In genomic region chr2:47906261-47907096, GRCh38 we compare ENCODE assay signal across 8 cellular contexts. TPM values are rescaled to one million over a fixed set of nuclear protein-coding genes. Genes with fewer than 3 reads are reported as not detected.
DNase-seq lines count a peak whose midpoint lies in the region; ATAC-seq and TF ChIP-seq lines count a peak whose summit lies in the region.

FBXO11 (minus strand) TSS chr2:47906498; CDS start chr2:47905720, 778 bp downstream.

- H3K4me1 ChIP-seq in CD4-positive, alpha-beta memory T cell (ENCODE audit: insufficient read depth, low read length), result peaks cover 38% of the 10 kb centered on the region
- H3K4me1 ChIP-seq in liver (ENCODE audit: control insufficient read depth in 4 of 4, insufficient read depth in 4 of 4, low read length in 3 of 4), result peaks cover 0 to 15% (median 3%) of the 10 kb centered on the region in 4 donors

- no peaks in the 10 kb centered on the region for H3K36me3 ChIP-seq in CD4-positive, alpha-beta memory T cell (ENCODE audit: insufficient read depth, low read length)
- no peaks in the 10 kb centered on the region for H3K36me3 ChIP-seq in liver (ENCODE audit: control insufficient read depth in 4 of 4, insufficient read depth in 3 of 4, low read depth in 1 of 4, low read length in 3 of 4)

- peak within 1 kb of the TSS; percentile 63 to 76 for H3K4me3 ChIP-seq in CD4-positive, alpha-beta memory T cell (ENCODE audit: low read length in 2 of 2)
- H3K4me3 ChIP-seq in liver (ENCODE audit: low read depth in 1 of 3, low read length in 3 of 3), result peak within 1 kb of the TSS; percentile 76 to 100 (median 89)

- H3K9ac ChIP-seq in liver (ENCODE audit: low read depth in 1 of 2, low read length in 2 of 2), result peak within 1 kb of the TSS; percentile 83 to 92

- H3K9me3 ChIP-seq in CD4-positive, alpha-beta memory T cell (ENCODE audit: control insufficient read depth in 1 of 2, low read length in 2 of 2), result no peaks in the 10 kb centered on the region
- no peaks in the 10 kb centered on the region for H3K9me3 ChIP-seq in liver (ENCODE audit: control insufficient read depth in 4 of 4, low read length in 3 of 4)

- POLR2A ChIA-PET in CD4-positive, alpha-beta memory T cell (lab: Charles Lee; ENCODE audit: partially characterized antibody), result interaction anchor here (0.7 to 2.9 kb wide), 20 partner anchors 8 to 1211 kb away, joined by 3 to 16 read pairs (median 4); partner anchors contain the start of gene MSH6

- peak; percentile 83 for ATAC-seq in GM19438 (IDR thresholded peaks at IDR 0.05; ENCODE audit: low read depth, unreplicated experiment)
- peak; percentile 85 for ATAC-seq in HG03575 (IDR thresholded peaks at IDR 0.05; ENCODE audit: extremely low read depth, insufficient number of reproducible peaks, low FRiP score, unreplicated experiment)

- WGBS in liver, result under 1% methylated on average over 53 of the region's 53 CpGs

- TF ChIP-seq RAD21 in liver (IDR thresholded peaks at IDR 0.05), result peak; percentile 74 to 76

- peaks cover 29 to 62% (median 41%) of the 10 kb centered on the region in 4 donors for H3K4me1 Mint-ChIP-seq in CD4-positive, alpha-beta memory T cell

- DNase-seq in CD4-positive, alpha-beta memory T cell, result peak; percentile 97 to 99 (median 98)
- DNase-seq in NCI-H82 (lab: John Stamatoyannopoulos, UW), result peak; percentile 100
- peak; percentile 91 to 95 for DNase-seq in activated CD4-positive, alpha-beta T cell treated with anti-CD3 and anti-CD28 coated beads, Interleukin-2, amount 50 U/mL, for 48 hours
- peak; percentile 98 to 99 for DNase-seq in dermis microvascular lymphatic vessel endothelial cell (ENCODE audit: low read depth in 2 of 2)
- peak; percentile 96 for DNase-seq in stimulated activated CD4-positive, alpha-beta T cell treated with anti-CD3 and anti-CD28 coated beads, Interleukin-4, amount 100 ng/mL, for 24 hours

- H3K27me3 Mint-ChIP-seq in CD4-positive, alpha-beta memory T cell, result peaks cover 0 to 2% of the 10 kb centered on the region in 2 donors

- H3K4me3 Mint-ChIP-seq in CD4-positive, alpha-beta memory T cell, result peak within 1 kb of the TSS; percentile 78 to 94 (median 90)

- H3K27ac Mint-ChIP-seq in CD4-positive, alpha-beta memory T cell, result peak within 1 kb of the TSS; percentile 87 to 99 (median 97)

- TF ChIP-seq CTCF in liver (IDR thresholded peaks at IDR 0.05; ENCODE audit: low read depth, low read length, missing input control), result peak; percentile 54

- H3K36me3 Mint-ChIP-seq in CD4-positive, alpha-beta memory T cell, result peaks cover 0 to 15% of the 10 kb centered on the region in 2 donors

- H3K27me3 ChIP-seq in CD4-positive, alpha-beta memory T cell (ENCODE audit: insufficient read depth, low read length), result no peaks in the 10 kb centered on the region
- no peaks in the 10 kb centered on the region for H3K27me3 ChIP-seq in liver (ENCODE audit: control insufficient read depth in 4 of 4, insufficient read depth in 4 of 4, low read length in 3 of 4)

- intact Hi-C loops in CD4-positive, alpha-beta memory T cell (cut with micrococcal nuclease), result loop anchor here (1.0 to 10.0 kb wide), 9 partner anchors 18 to 992 kb away; partner anchors contain the start of genes MCFD2, MSH2 and MSH6

- peaks cover 0 to 3% (median 0%) of the 10 kb centered on the region in 8 donors for H3K9me3 Mint-ChIP-seq in CD4-positive, alpha-beta memory T cell

- CTCF ChIA-PET in CD4-positive, alpha-beta memory T cell (lab: Charles Lee; ENCODE audit: partially characterized antibody), result interaction anchor here (0.6 to 2.1 kb wide), 18 partner anchors 8 to 539 kb away, joined by 3 to 10 read pairs (median 4); no protein-coding TSS in a partner anchor

- peak within 1 kb of the TSS; percentile 91 for H3K27ac ChIP-seq in CD4-positive, alpha-beta memory T cell (ENCODE audit: low read depth, low read length)
- peak within 1 kb of the TSS; percentile 95 to 98 for H3K27ac ChIP-seq in liver (ENCODE audit: low read depth in 1 of 2, low read length in 2 of 2)

TF ChIP-seq in liver, 16 proteins besides CTCF, POLR2A, EP300 and RAD21:
- TF ChIP-seq EGR1 (IDR thresholded peaks at IDR 0.05; ENCODE audit: low read depth in 2 of 2), result peak in 1 of 2 donors; percentile 64
- TF ChIP-seq FOXA2 (IDR thresholded peaks at IDR 0.05), result no peak
- TF ChIP-seq MAX (IDR thresholded peaks at IDR 0.05), result no peak
- TF ChIP-seq SP1 (IDR thresholded peaks at IDR 0.05), result peak; percentile 87
- TF ChIP-seq GABPA (IDR thresholded peaks at IDR 0.05 in 1 of 2, conservative IDR thresholded peaks at IDR 0.05 in 1 of 2), result peak; percentile 50 to 70
- TF ChIP-seq NR2F2 (IDR thresholded peaks at IDR 0.05), result peak; percentile 37
- peak; percentile 81 for TF ChIP-seq REST (IDR thresholded peaks at IDR 0.05)
- peak; percentile 95 for TF ChIP-seq YY1 (IDR thresholded peaks at IDR 0.05)
- no peak for TF ChIP-seq ZBTB33 (IDR thresholded peaks at IDR 0.05)
- TF ChIP-seq ATF3 (IDR thresholded peaks at IDR 0.05), result peak; percentile 83
- TF ChIP-seq TAF1 (conservative IDR thresholded peaks at IDR 0.05), result peak; percentile 90
- TF ChIP-seq JUND (IDR thresholded peaks at IDR 0.05), result peak in 1 of 2 donors; percentile 72
- TF ChIP-seq RXRA (IDR thresholded peaks at IDR 0.05), result peak; percentile 50 to 75
- peak; percentile 13 for TF ChIP-seq HNF4G (IDR thresholded peaks at IDR 0.05)
- TF ChIP-seq FOXA1 (IDR thresholded peaks at IDR 0.05), result no peak
- peak; percentile 45 to 63 for TF ChIP-seq HNF4A (conservative IDR thresholded peaks at IDR 0.05)

RNA-seq across cellular contexts. Expression of gene FBXO11, which starts in this region (rescaled TPM):
- total RNA-seq in CD4-positive, alpha-beta memory T cell, result 10 to 100 TPM; 85.6 to 87.3 TPM
- 10 to 100 TPM in 1 of 2 donors, 1 to 10 TPM in 1; 4.7 to 12.2 TPM for polyA plus RNA-seq in CD4-positive, alpha-beta memory T cell
- total RNA-seq in dermis microvascular lymphatic vessel endothelial cell (69.2 and 94.4 TPM in 2 replicates), liver (10 to 100 TPM; 30.0 to 46.8 TPM)
- 1 to 10 TPM; 9.2 to 9.4 TPM for polyA plus RNA-seq in liver

Comparison
In these comparisons a context has a peak if more than half of its experiments do, and no peak if none do; other contexts are left out.
1. Peak in every context shown above with its lines: DNase-seq, ATAC-seq, H3K4me3 ChIP-seq and H3K27ac ChIP-seq.